8 cellular contexts compared by ENCODE assay signal in the genomic region with DNA sequence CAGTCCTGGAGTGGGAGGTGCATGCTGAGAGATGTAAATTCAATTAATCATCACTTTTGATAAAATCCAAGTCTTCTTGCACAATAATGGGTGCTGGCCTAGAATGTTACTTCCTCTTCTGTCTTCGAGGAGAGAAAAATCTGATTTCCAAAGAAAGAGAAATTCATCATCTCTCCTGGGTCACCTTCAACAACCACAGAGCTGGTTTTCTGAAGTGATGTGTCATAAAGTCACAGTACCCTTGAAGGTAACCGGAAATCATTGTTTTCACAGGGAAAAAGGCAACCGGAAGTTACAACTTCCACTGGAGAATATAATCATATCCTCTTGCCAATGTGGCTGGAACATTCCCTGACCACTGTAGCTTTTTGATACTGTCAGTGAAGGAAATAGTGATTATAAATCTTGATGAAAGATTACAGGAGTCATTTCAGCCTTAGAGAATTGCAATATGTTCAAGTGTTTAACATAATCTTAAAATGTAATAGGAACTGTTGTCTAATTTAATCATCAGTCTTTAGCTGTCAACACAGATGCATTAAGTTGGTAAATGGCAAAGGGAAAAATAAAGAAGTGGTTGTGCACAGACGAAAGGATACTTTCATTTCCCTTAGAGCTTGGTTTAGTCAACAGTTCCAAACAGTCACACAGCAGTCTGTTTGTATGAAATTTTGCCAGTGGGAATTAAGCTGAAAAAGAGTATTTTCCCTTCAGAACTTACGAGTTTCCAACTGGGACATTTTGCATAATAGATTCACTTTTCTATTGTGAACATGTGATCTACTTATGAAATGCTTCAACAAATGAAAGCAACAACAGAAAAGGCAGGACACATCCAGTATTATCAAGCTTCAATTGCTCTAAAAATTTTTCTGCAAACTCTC.
DNase-seq lines count a peak whose midpoint lies in the region; TF ChIP-seq lines count a peak whose summit lies in the region.

No MANE protein-coding gene starts in this region.

- no peak for TF ChIP-seq CTCF in PC-9 (conservative IDR thresholded peaks at IDR 0.05)

- no peak overlapping the region for H3K4me2 ChIP-seq in PC-9

- POLR2A ChIA-PET in PC-9 (lab: Charles Lee; ENCODE audit: unreplicated experiment) = no interaction called here

- H3K9me3 ChIP-seq in PC-9 (ENCODE audit: insufficient read depth, low read depth) = no peaks in the 10 kb centered on the region

- BruUV-seq in PC-9 (replicated peaks; lab: Mats Ljungman, UMichigan) = no TSS peak

- CTCF ChIA-PET in PC-9 (lab: Charles Lee) = no interaction called here

- 0 out of 2 replicates have a peak, but pooled peaks cover 11% of the 10 kb centered on the region for H3K4me1 ChIP-seq in PC-9 (replicated peaks; ENCODE audit: insufficient read depth)

- no peaks in the 10 kb centered on the region for H3K27me3 ChIP-seq in PC-9 (ENCODE audit: insufficient read depth, low read depth)

- 0 out of 2 replicates have a peak, but pooled peaks cover 4% of the 10 kb centered on the region for H3F3A ChIP-seq in PC-9 (ENCODE audit: insufficient read depth, low read depth)

- no peaks in the 10 kb centered on the region for H3K36me3 ChIP-seq in PC-9 (ENCODE audit: low read depth)

- H3K4me3 ChIP-seq in PC-9 = no peak overlapping the region

- intact Hi-C loops in PC-9 (cut with micrococcal nuclease; ENCODE audit: unreplicated experiment) = no loop called here

- H3K9me2 ChIP-seq in PC-9 (ENCODE audit: insufficient read depth) = no peaks in the 10 kb centered on the region

- H3K27ac ChIP-seq in temporal lobe (ENCODE audit: low read depth, low read length) (peak overlapping the region; percentile 27), PC-9 (no peak overlapping the region)

- H2AFZ ChIP-seq in PC-9 = no peak overlapping the region; the same call in none of the 2 replicates

- peak; percentile 20 for DNase-seq in stimulated activated CD4-positive, alpha-beta T cell treated with anti-CD3 and anti-CD28 coated beads, Interleukin-15, amount 100 ng/mL, for 24 hours
- DNase-seq in stimulated activated CD4-positive, alpha-beta T cell treated with anti-CD3 and anti-CD28 coated beads, Interleukin-12 subunit alpha, Interleukin-12 subunit beta, amount 100 ng/mL, for 4 hours = no peak
- DNase-seq in amniotic epithelial cell (ENCODE audit: low read depth) (peak; percentile 76), iris pigment epithelial cell (ENCODE audit: low read depth) (peak; percentile 68), PC-9 (no peak), NK-92 (lab: John Stamatoyannopoulos, UW; ENCODE audit: unreplicated experiment) (no peak), cerebellar nuclear complex (lab: John Stamatoyannopoulos, UW) (no peak)

- H4K20me1 ChIP-seq in PC-9 (ENCODE audit: insufficient read depth) = no peaks in the 10 kb centered on the region

- H3K79me2 ChIP-seq in PC-9 (ENCODE audit: low read depth) = no peaks in the 10 kb centered on the region

Comparison
In these comparisons a context has a peak if more than half of its experiments do, and no peak if none do; other contexts are left out.
1. DNase-seq: peak in stimulated activated CD4-positive, alpha-beta T cell treated with anti-CD3 and anti-CD28 coated beads, Interleukin-15, amount 100 ng/mL, for 24 hours (single experiment), amniotic epithelial cell (single experiment) and iris pigment epithelial cell (single experiment); none in stimulated activated CD4-positive, alpha-beta T cell treated with anti-CD3 and anti-CD28 coated beads, Interleukin-12 subunit alpha, Interleukin-12 subunit beta, amount 100 ng/mL, for 4 hours (single experiment), PC-9 (0 of 2), NK-92 (single experiment) and cerebellar nuclear complex (0 of 2).